Comparison of ENCODE assay signal across 2 cellular contexts in genomic region chr1:43360616-43361015, GRCh38.
TF ChIP-seq lines count a peak whose summit lies in the region.

No MANE protein-coding gene starts in this region.

TF ChIP-seq in SK-N-SH, 30 proteins besides CTCF, POLR2A, EP300 and RAD21 (continued from another document):
- TF ChIP-seq IRF3 (IDR thresholded peaks at IDR 0.05; ENCODE audit: low read depth, low read length): no peak

TF ChIP-seq in SK-N-SH treated with all-trans-retinoic acid at 6 μM for 48 hours, 23 proteins besides CTCF, POLR2A, EP300 and RAD21 (continued from another document):
- no peak for TF ChIP-seq POU6F1 (CRISPR knock-in tag; IDR thresholded peaks at IDR 0.05; ENCODE audit: borderline replicate concordance, low read depth)
- TF ChIP-seq ISL1 (CRISPR knock-in tag; IDR thresholded peaks at IDR 0.05): no peak
- TF ChIP-seq TSHZ2 (CRISPR knock-in tag; IDR thresholded peaks at IDR 0.05): no peak
- TF ChIP-seq CSRNP3 (CRISPR knock-in tag; IDR thresholded peaks at IDR 0.05): no peak
- TF ChIP-seq ZC3H10 (CRISPR knock-in tag; IDR thresholded peaks at IDR 0.05): no peak
- no peak for TF ChIP-seq CSDC2 (CRISPR knock-in tag; IDR thresholded peaks at IDR 0.05)
- TF ChIP-seq PPARA (CRISPR knock-in tag; IDR thresholded peaks at IDR 0.05; ENCODE audit: borderline replicate concordance): no peak
- TF ChIP-seq CREB5 (CRISPR knock-in tag; IDR thresholded peaks at IDR 0.05; ENCODE audit: low read depth): no peak
